In the genomic region with DNA sequence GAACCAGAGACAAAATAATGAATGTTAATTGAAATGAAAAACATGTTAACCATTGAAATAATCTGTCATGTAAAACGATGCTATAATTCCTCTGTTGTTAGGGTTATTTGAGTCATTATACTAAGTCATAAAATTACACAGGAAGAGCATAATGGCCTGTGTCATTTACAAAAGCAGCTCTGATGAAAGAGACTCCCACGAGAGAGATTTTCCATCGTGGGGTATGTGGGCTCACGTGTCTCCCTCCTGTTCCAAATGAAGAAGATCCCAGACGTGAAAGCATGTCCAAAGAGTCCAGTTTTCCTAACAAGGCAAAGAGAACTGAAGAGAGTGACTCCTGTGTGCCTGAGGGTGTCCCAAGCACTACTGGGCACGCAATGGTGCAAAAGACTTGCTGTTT, we compare ENCODE assay signal across 20 cellular contexts.
"Had no signal": no experiment of that assay in that cellular context is flagged by ENCODE, and none has a peak within 500 bp of the region (broad histone marks: within the 10 kb centered on the region; RNA-seq: fewer than 3 reads in every experiment).

No MANE protein-coding gene starts in this region.

- H3K4me1 Mint-ChIP-seq: activated T-helper 17 cell treated with anti-CD3 and anti-CD28 coated beads, Interleukin-2, amount 50 U/mL, for 72 hours had no signal

- DNase-seq: activated B cell treated with CpG ODN at 0.5 μM for 24 hours; activated CD4-positive, alpha-beta T cell treated with anti-CD3 and anti-CD28 coated beads for 48 hours; activated CD8-positive, alpha-beta T cell treated with anti-CD3 and anti-CD28 coated beads for 36 hours; activated naive CD4-positive, alpha-beta T cell; activated naive CD8-positive, alpha-beta T cell treated with anti-CD3 and anti-CD28 coated beads for 36 hours; activated T-cell treated with anti-CD3 and anti-CD28 coated beads, Interleukin-2, amount 50 U/mL, for 1 hour; amniotic stem cell; effector memory CD4-positive, alpha-beta T cell; head of caudate nucleus; kidney glomerular epithelial cell; left ventricle myocardium superior; nephron progenitor cell; nucleus accumbens; posterior cingulate gyrus; stimulated activated CD4-positive, alpha-beta T cell treated with anti-CD3 and anti-CD28 coated beads, Interleukin-12 subunit alpha, Interleukin-12 subunit beta, amount 100 ng/mL, for 4 hours; stimulated activated CD4-positive, alpha-beta T cell treated with anti-CD3 and anti-CD28 coated beads, Interleukin-1b, Interleukin-23, amount 100 ng/mL, for 48 hours; stimulated activated naive CD4-positive, alpha-beta T cell treated with Interleukin-2 at 50 U/mL for 16 hours had no signal

- H3K9me3 Mint-ChIP-seq: activated B cell treated with CpG ODN at 0.5 μM for 24 hours; activated CD8-positive, alpha-beta T cell treated with anti-CD3 and anti-CD28 coated beads for 36 hours; activated naive CD8-positive, alpha-beta T cell treated with anti-CD3 and anti-CD28 coated beads for 36 hours; activated T-helper 17 cell treated with anti-CD3 and anti-CD28 coated beads, Interleukin-2, amount 50 U/mL, for 72 hours; dendritic cell treated with granulocyte-macrophage colony-stimulating factor and Interleukin-4, amounts not matched to agents 40 ng/mL and 50 ng/mL, for 4 days; nephron progenitor cell had no signal

- H3K27ac Mint-ChIP-seq: activated B cell treated with CpG ODN at 0.5 μM for 24 hours; activated CD8-positive, alpha-beta T cell treated with anti-CD3 and anti-CD28 coated beads for 36 hours; activated naive CD8-positive, alpha-beta T cell treated with anti-CD3 and anti-CD28 coated beads for 36 hours; activated T-helper 17 cell treated with anti-CD3 and anti-CD28 coated beads, Interleukin-2, amount 50 U/mL, for 72 hours; dendritic cell treated with granulocyte-macrophage colony-stimulating factor and Interleukin-4, amounts not matched to agents 40 ng/mL and 50 ng/mL, for 4 days; nephron progenitor cell had no signal

- H3K4me3 ChIP-seq: tibial nerve had no signal

- H3K36me3 Mint-ChIP-seq: activated naive CD8-positive, alpha-beta T cell treated with anti-CD3 and anti-CD28 coated beads for 36 hours had no signal

- H3K4me3 Mint-ChIP-seq: activated B cell treated with CpG ODN at 0.5 μM for 24 hours; activated CD8-positive, alpha-beta T cell treated with anti-CD3 and anti-CD28 coated beads for 36 hours; activated naive CD8-positive, alpha-beta T cell treated with anti-CD3 and anti-CD28 coated beads for 36 hours; activated T-helper 17 cell treated with anti-CD3 and anti-CD28 coated beads, Interleukin-2, amount 50 U/mL, for 72 hours; dendritic cell treated with granulocyte-macrophage colony-stimulating factor and Interleukin-4, amounts not matched to agents 40 ng/mL and 50 ng/mL, for 4 days; nephron progenitor cell had no signal

- H3K27me3 Mint-ChIP-seq: activated B cell treated with CpG ODN at 0.5 μM for 24 hours had no signal
